In the genomic region with DNA sequence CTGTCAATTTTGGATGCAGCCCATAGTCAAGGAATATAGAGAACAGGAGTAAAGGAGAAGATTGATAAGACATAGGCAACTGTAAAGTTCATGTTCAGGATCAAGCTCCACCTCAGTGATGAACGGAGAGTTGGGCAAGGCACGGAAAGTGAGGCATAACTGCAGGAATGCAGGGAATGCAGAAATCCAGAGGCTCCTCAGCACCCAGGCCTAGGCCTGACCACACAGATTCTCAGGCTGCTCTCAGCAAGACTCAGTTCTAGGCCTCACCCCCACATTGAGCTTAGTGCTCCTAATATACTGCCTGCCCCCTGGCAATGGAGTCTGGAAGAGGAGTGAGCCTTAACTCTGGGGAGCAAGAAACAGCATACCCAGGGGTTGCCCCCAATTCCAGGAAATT, we compare ENCODE assay signal across 1 cellular context.
TF ChIP-seq lines count a peak whose summit lies in the region.

No MANE protein-coding gene starts in this region.

TF ChIP-seq in WTC11, 78 proteins besides CTCF, POLR2A, EP300 and RAD21 (continued from another document):
- no peak for TF ChIP-seq ZNF532 (CRISPR knock-in tag; IDR thresholded peaks at IDR 0.05; ENCODE audit: borderline replicate concordance)
- TF ChIP-seq, protein P1, sequence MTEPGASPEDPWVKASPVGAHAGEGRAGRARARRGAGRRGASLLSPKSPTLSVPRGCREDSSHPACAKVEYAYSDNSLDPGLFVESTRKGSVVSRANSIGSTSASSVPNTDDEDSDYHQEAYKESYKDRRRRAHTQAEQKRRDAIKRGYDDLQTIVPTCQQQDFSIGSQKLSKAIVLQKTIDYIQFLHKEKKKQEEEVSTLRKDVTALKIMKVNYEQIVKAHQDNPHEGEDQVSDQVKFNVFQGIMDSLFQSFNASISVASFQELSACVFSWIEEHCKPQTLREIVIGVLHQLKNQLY (CRISPR knock-in tag; IDR thresholded peaks at IDR 0.05): no peak
- no peak for TF ChIP-seq SP1 (CRISPR knock-in tag; conservative IDR thresholded peaks at IDR 0.05)
